Comparison of ENCODE assay signal across 6 cellular contexts in the genomic region with DNA sequence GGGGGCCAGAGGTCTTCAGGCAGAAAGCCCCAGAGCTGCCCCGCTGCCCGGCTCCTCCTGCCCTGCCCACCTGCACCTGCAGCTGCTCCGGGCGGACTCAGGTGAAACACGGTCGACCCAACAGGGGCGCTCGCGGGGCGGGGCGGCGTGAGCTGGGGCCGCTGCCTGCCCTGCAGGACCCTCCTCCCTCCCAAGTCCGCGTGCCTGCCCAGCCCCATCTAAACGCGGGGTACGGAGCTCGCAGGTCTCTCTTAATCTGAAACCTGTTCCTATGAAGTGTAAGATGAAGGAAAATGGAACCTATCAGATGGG. TPM values are rescaled to one million over a fixed set of nuclear protein-coding genes. Genes with fewer than 3 reads are reported as not detected.
DNase-seq lines count a peak whose midpoint lies in the region; ATAC-seq and TF ChIP-seq lines count a peak whose summit lies in the region.

No MANE protein-coding gene starts in this region.

- intact Hi-C loops in lower lobe of right lung (cut with DNase I) (no loop called here), thyroid gland (cut with DNase I) (no loop called here)

- H3K27ac ChIP-seq in Peyer's patch (peak overlapping the region in 2 of 4 donors; percentile 33 to 59), lower lobe of right lung (no peak overlapping the region), thyroid gland (no peak overlapping the region)

- H3K27me3 ChIP-seq in Peyer's patch (no peaks in the 10 kb centered on the region), lower lobe of right lung (ENCODE audit: low read depth) (no peaks in the 10 kb centered on the region), thyroid gland (no peaks in the 10 kb centered on the region)

- TF ChIP-seq CTCF in Peyer's patch (IDR thresholded peaks at IDR 0.05) (no peak), lower lobe of right lung (IDR thresholded peaks at IDR 0.05) (no peak), thyroid gland (IDR thresholded peaks at IDR 0.05) (no peak)

- no peak for TF ChIP-seq POLR2A in Peyer's patch (IDR thresholded peaks at IDR 0.05)
- TF ChIP-seq POLR2A in thyroid gland (IDR thresholded peaks at IDR 0.05), result no peak

- H3K36me3 ChIP-seq in Peyer's patch (peaks cover 0 to 46% (median 0%) of the 10 kb centered on the region in 3 donors), lower lobe of right lung (peaks cover 47% of the 10 kb centered on the region), thyroid gland (peaks cover 8 to 14% of the 10 kb centered on the region in 2 donors)

- H3K4me1 ChIP-seq in Peyer's patch (peaks cover 4 to 22% (median 13%) of the 10 kb centered on the region in 4 donors), lower lobe of right lung (peaks cover 14% of the 10 kb centered on the region), thyroid gland (peaks cover 13 to 14% of the 10 kb centered on the region in 2 donors)

- ATAC-seq in lower lobe of right lung, result no peak

- H3K9me3 ChIP-seq in Peyer's patch (no peaks in the 10 kb centered on the region), lower lobe of right lung (no peaks in the 10 kb centered on the region), thyroid gland (no peaks in the 10 kb centered on the region)

- 25 to 39% methylated on average over 15 to 18 of the region's 19 CpGs for WGBS in thyroid gland, 2 donors

- peak; percentile 9 for DNase-seq in DMS53 treated with DMSO at 0.1 percent for 48 hours (lab: John Stamatoyannopoulos, UW; ENCODE audit: unreplicated experiment)
- DNase-seq in Peyer's patch, result no peak
- DNase-seq in lower lobe of right lung, result no peak
- no peak for DNase-seq in thyroid gland
- no peak for DNase-seq in stimulated activated CD4-positive, alpha-beta T cell treated with anti-CD3 and anti-CD28 coated beads, Interleukin-15, amount 100 ng/mL, for 24 hours
- DNase-seq in SKM-1 (lab: John Stamatoyannopoulos, UW; ENCODE audit: unreplicated experiment), result no peak

- H3K4me3 ChIP-seq in Peyer's patch (peak overlapping the region; percentile 43 to 65 (median 58)), lower lobe of right lung (peak overlapping the region; percentile 61), thyroid gland (replicated peaks in 1 of 3) (no peak overlapping the region)

RNA-seq across cellular contexts. Expression of a gene that starts 28.1 kb away (rescaled TPM):
- total RNA-seq in Peyer's patch (10 to 100 TPM; 51.1 to 83.3 (median 65.0) TPM), lower lobe of right lung (89.5 TPM), thyroid gland (100 to 1,000 TPM in 1 of 4 donors, 10 to 100 TPM in 3; 53.6 to 121 (median 70.0) TPM)

RNA-seq across cellular contexts. Expression of a gene that starts 28.1 kb away (rescaled TPM):
- total RNA-seq in Peyer's patch (10 to 100 TPM; 48.2 to 62.3 (median 53.6) TPM), lower lobe of right lung (39.5 TPM), thyroid gland (100 to 1,000 TPM in 2 of 4 donors, 10 to 100 TPM in 2; 84.1 to 107 (median 96.7) TPM)

RNA-seq across cellular contexts. Expression of a gene that starts 34.7 kb away (rescaled TPM):
- total RNA-seq in Peyer's patch, result 100 to 1,000 TPM in 1 of 4 donors, 10 to 100 TPM in 3; 10.9 to 113 (median 38.4) TPM
- total RNA-seq in lower lobe of right lung, result 23.1 TPM
- total RNA-seq in thyroid gland, result 10 to 100 TPM; 26.2 to 46.9 (median 31.3) TPM

RNA-seq across cellular contexts. Expression of a gene that starts 40.7 kb away (rescaled TPM):
- total RNA-seq in Peyer's patch (10 to 100 TPM in 3 of 4 donors, 1 to 10 TPM in 1; 9.5 to 16.2 (median 13.3) TPM), lower lobe of right lung (9.7 TPM), thyroid gland (10 to 100 TPM; 16.9 to 19.8 (median 18.2) TPM)

RNA-seq across cellular contexts. Expression of a gene that starts 46.4 kb away (rescaled TPM):
- 100 to 1,000 TPM in 1 of 4 donors, 10 to 100 TPM in 3; 17.9 to 160 (median 29.0) TPM for total RNA-seq in Peyer's patch
- total RNA-seq in lower lobe of right lung, result 8.4 TPM
- 1 to 10 TPM in 2 of 4 donors, under 1 TPM in 2; 0.45 to 3.0 (median 1.6) TPM for total RNA-seq in thyroid gland

Comparison
In these comparisons a context has a peak if more than half of its experiments do, and no peak if none do; other contexts are left out.
1. H3K4me3 ChIP-seq: peak in Peyer's patch (4 of 4) and lower lobe of right lung (single experiment); none in thyroid gland (0 of 3).